ENCODE assay signal across 10 cellular contexts in the genomic region with DNA sequence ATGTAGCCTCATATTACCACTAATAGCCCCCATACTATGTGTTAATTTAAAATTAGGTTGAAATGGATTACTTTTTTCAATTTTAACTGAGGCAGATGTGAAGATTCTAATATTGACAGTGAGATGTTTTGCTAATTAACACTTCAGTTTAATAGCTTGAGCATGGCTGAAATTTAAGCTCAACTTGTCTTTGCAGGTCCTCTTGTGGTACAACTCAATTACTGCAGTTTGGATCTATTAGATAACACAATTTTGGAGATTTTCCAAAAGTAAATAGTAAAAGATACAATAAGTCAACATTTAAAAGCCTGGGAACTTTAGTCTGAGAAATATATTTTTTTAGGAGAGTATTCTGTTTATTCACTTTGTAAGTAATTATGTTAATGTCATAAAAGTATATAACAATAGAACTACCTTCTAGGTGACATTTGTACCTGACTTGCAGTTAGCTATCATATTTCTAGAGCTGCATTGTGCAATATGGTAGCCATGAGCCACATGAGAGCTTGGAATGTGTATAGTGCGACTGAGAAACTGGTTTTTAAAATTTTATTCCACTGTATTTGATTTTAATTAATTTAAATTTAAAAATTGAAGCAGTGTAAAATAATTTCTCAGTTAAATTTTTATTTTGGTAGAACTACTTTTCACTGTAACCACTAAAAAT.
DNase-seq lines count a peak whose midpoint lies in the region; ATAC-seq and TF ChIP-seq lines count a peak whose summit lies in the region.
"Had no signal": no experiment of that assay in that cellular context is flagged by ENCODE, and none has a peak within 500 bp of the region (broad histone marks: within the 10 kb centered on the region; RNA-seq: fewer than 3 reads in every experiment).

No MANE protein-coding gene starts in this region.

- H2AFZ ChIP-seq in PC-9: no peak overlapping the region
- no peak overlapping the region for H2AFZ ChIP-seq in hepatocyte

- H3K4me3 Mint-ChIP-seq in CD14-positive monocyte: no peak overlapping the region
- H3K4me3 Mint-ChIP-seq: IgD-negative memory B cell had no signal

- H3K4me1 ChIP-seq in PC-9 (replicated peaks; ENCODE audit: insufficient read depth): no peaks in the 10 kb centered on the region
- no peaks in the 10 kb centered on the region for H3K4me1 ChIP-seq in hepatocyte (ENCODE audit: insufficient read depth)

- H3K79me2 ChIP-seq in PC-9 (ENCODE audit: low read depth) (no peaks in the 10 kb centered on the region), hepatocyte (no peaks in the 10 kb centered on the region)

- no TSS peak for BruUV-seq in PC-9 (replicated peaks; lab: Mats Ljungman, UMichigan)

- H3K4me3 ChIP-seq in PC-9 (no peak overlapping the region), hepatocyte (no peak overlapping the region)

- no peak overlapping the region for H3K27ac Mint-ChIP-seq in CD14-positive monocyte
- H3K27ac Mint-ChIP-seq: IgD-negative memory B cell had no signal

- H3K9me3 Mint-ChIP-seq in CD14-positive monocyte: no peaks in the 10 kb centered on the region

- WGBS in hepatocyte (ENCODE audit: low lambda C conversion rate, missing lambda C conversion rate): 5% methylated on average over 1 of the region's 1 CpG

- H3K27me3 Mint-ChIP-seq in CD14-positive monocyte (ENCODE audit: low read depth in 3 of 3): peaks cover 0 to 2% (median 0%) of the 10 kb centered on the region in 3 donors

- H3K9me3 ChIP-seq in PC-9 (ENCODE audit: insufficient read depth, low read depth): no peaks in the 10 kb centered on the region
- no peaks in the 10 kb centered on the region for H3K9me3 ChIP-seq in hepatocyte (ENCODE audit: low read depth)

- CTCF ChIA-PET in PC-9 (lab: Charles Lee): interaction anchor here (0.5 kb wide), 1 partner anchor 10 kb away, joined by 3 read pairs; no protein-coding TSS in a partner anchor

- peak; percentile 31 for TF ChIP-seq CTCF in CD14-positive monocyte (IDR thresholded peaks at IDR 0.05)
- TF ChIP-seq CTCF in PC-9 (conservative IDR thresholded peaks at IDR 0.05): peak; percentile 79
- TF ChIP-seq CTCF in hepatocyte (IDR thresholded peaks at IDR 0.05; ENCODE audit: poor library complexity): peak; percentile 43

- no peaks in the 10 kb centered on the region for H3K4me1 Mint-ChIP-seq in CD14-positive monocyte

- intact Hi-C loops in CD14-positive monocyte (cut with micrococcal nuclease) (no loop called here), PC-9 (cut with micrococcal nuclease; ENCODE audit: unreplicated experiment) (no loop called here)

- H4K20me1 ChIP-seq in PC-9 (ENCODE audit: insufficient read depth) (no peaks in the 10 kb centered on the region), hepatocyte (ENCODE audit: insufficient read depth, poor library complexity, severe bottlenecking) (no peaks in the 10 kb centered on the region)

- POLR2A ChIA-PET in PC-9 (lab: Charles Lee; ENCODE audit: unreplicated experiment): no interaction called here

- H3F3A ChIP-seq in PC-9 (ENCODE audit: insufficient read depth, low read depth): no peaks in the 10 kb centered on the region

- H3K36me3 ChIP-seq in PC-9 (ENCODE audit: low read depth): no peaks in the 10 kb centered on the region
- H3K36me3 ChIP-seq in hepatocyte (replicated peaks; ENCODE audit: insufficient read depth, low read depth): no peaks in the 10 kb centered on the region

- DNase-seq in CD14-positive monocyte (ENCODE audit: low spot score) (no peak), PC-9 (peak in 1 of 2 experiments; percentile 41), hepatocyte (ENCODE audit: low spot score) (no peak), GM03348 (ENCODE audit: low spot score) (no peak)
- DNase-seq: activated CD4-positive, alpha-beta T cell treated with anti-CD3 and anti-CD28 coated beads for 1 hour had no signal

- ATAC-seq in GM21786 (IDR thresholded peaks at IDR 0.05; ENCODE audit: unreplicated experiment): peak; percentile 45
- ATAC-seq in GM19397 (IDR thresholded peaks at IDR 0.05; ENCODE audit: unreplicated experiment): no peak
- no peak for ATAC-seq in HG03139 (IDR thresholded peaks at IDR 0.05; ENCODE audit: unreplicated experiment)
- no peak for ATAC-seq in GM21737 (IDR thresholded peaks at IDR 0.05; ENCODE audit: unreplicated experiment)

- no peaks in the 10 kb centered on the region for H3K9me2 ChIP-seq in PC-9 (ENCODE audit: insufficient read depth)
- H3K9me2 ChIP-seq in hepatocyte (replicated peaks; ENCODE audit: insufficient read depth): no peaks in the 10 kb centered on the region

- H3K27ac ChIP-seq in PC-9 (no peak overlapping the region), hepatocyte (no peak overlapping the region)

- H3K4me2 ChIP-seq in PC-9 (no peak overlapping the region), hepatocyte (no peak overlapping the region)

- no peaks in the 10 kb centered on the region for H3K27me3 ChIP-seq in PC-9 (ENCODE audit: insufficient read depth, low read depth)
- H3K27me3 ChIP-seq in hepatocyte: no peaks in the 10 kb centered on the region

- no peaks in the 10 kb centered on the region for H3K36me3 Mint-ChIP-seq in CD14-positive monocyte
- H3K36me3 Mint-ChIP-seq: IgD-negative memory B cell had no signal
